8 cellular contexts compared by ENCODE assay signal in genomic region chr3:177724020-177724638, GRCh38.
A peak's percentile ranks its signal among the peaks of the same experiment; 100 is the strongest.
DNase-seq lines count a peak whose midpoint lies in the region; ATAC-seq and TF ChIP-seq lines count a peak whose summit lies in the region.

No MANE protein-coding gene starts in this region.

- H3K27ac ChIP-seq in VCaP (peak overlapping the region; percentile 67), left lung (peak overlapping the region; percentile 33 to 68), thyroid gland (peak overlapping the region; percentile 9 to 58 (median 57))

- H3K27me3 ChIP-seq in left lung (no peaks in the 10 kb centered on the region), thyroid gland (no peaks in the 10 kb centered on the region)

- TF ChIP-seq CTCF in VCaP (conservative IDR thresholded peaks at IDR 0.05): no peak
- TF ChIP-seq CTCF in left lung (IDR thresholded peaks at IDR 0.05): no peak
- no peak for TF ChIP-seq CTCF in thyroid gland (IDR thresholded peaks at IDR 0.05)

- ATAC-seq in left lung (peak; percentile 84), HG03457 (IDR thresholded peaks at IDR 0.05; ENCODE audit: unreplicated experiment) (no peak), GM19023 (IDR thresholded peaks at IDR 0.05; ENCODE audit: unreplicated experiment) (no peak), HG02610 (IDR thresholded peaks at IDR 0.05; ENCODE audit: unreplicated experiment) (no peak)

- 7 to 9% methylated on average over 6 of the region's 6 CpGs for WGBS in thyroid gland, 2 donors

- intact Hi-C loops in left lung (cut with DNase I) (no loop called here), thyroid gland (cut with DNase I) (no loop called here)

- H3K9me3 ChIP-seq in left lung (no peaks in the 10 kb centered on the region), thyroid gland (no peaks in the 10 kb centered on the region)

- H3K36me3 ChIP-seq in left lung (no peaks in the 10 kb centered on the region), thyroid gland (no peaks in the 10 kb centered on the region)

- peaks cover 16 to 55% of the 10 kb centered on the region in 2 donors for H3K4me1 ChIP-seq in left lung
- H3K4me1 ChIP-seq in thyroid gland: peaks cover 41 to 48% of the 10 kb centered on the region in 2 donors

- no peak overlapping the region for H3K4me3 ChIP-seq in left lung
- H3K4me3 ChIP-seq in thyroid gland (replicated peaks in 1 of 3): no peak overlapping the region

- DNase-seq in NCI-H1105 (lab: John Stamatoyannopoulos, UW) (peak; percentile 93), left lung (peak in 1 of 2 donors; percentile 63), thyroid gland (peak; percentile 68 to 78), 8988T (no peak)

- no peak for TF ChIP-seq POLR2A in thyroid gland (IDR thresholded peaks at IDR 0.05)
